Comparison of ENCODE assay signal across 7 cellular contexts in genomic region chr10:132229834-132230556, GRCh38. TPM values are rescaled to one million over a fixed set of nuclear protein-coding genes. Genes with fewer than 3 reads are reported as not detected.
DNase-seq lines count a peak whose midpoint lies in the region; ATAC-seq and TF ChIP-seq lines count a peak whose summit lies in the region.

No MANE protein-coding gene starts in this region.

- no peaks in the 10 kb centered on the region for H3K36me3 Mint-ChIP-seq in osteocyte (ENCODE audit: unreplicated experiment)

- H3K4me3 Mint-ChIP-seq in osteocyte (ENCODE audit: unreplicated experiment) = no peak overlapping the region

- DNase-seq in HT-29 (ENCODE audit: low spot score) (peak; percentile 52), cerebellum (ENCODE audit: low spot score) (peak; percentile 58), retinal pigment epithelial cell (ENCODE audit: low read depth) (no peak), osteocyte (ENCODE audit: extremely low spot score, unreplicated experiment) (no peak), NCI-H524 (lab: John Stamatoyannopoulos, UW) (no peak), SW 1271 (lab: John Stamatoyannopoulos, UW) (no peak)

- ATAC-seq in GM19397 (IDR thresholded peaks at IDR 0.05; ENCODE audit: unreplicated experiment) = peak; percentile 57

- no peak overlapping the region for H3K27ac Mint-ChIP-seq in osteocyte (ENCODE audit: unreplicated experiment)

- TF ChIP-seq CTCF in retinal pigment epithelial cell (conservative IDR thresholded peaks at IDR 0.05; ENCODE audit: low read depth, low read length) = no peak
- no peak for TF ChIP-seq CTCF in osteocyte (IDR thresholded peaks at IDR 0.05)

- peak overlapping the region; percentile 27 for H3K4me3 ChIP-seq in retinal pigment epithelial cell (ENCODE audit: low read length)

- H3K9me3 Mint-ChIP-seq in osteocyte (ENCODE audit: unreplicated experiment) = no peaks in the 10 kb centered on the region

- H3K4me1 Mint-ChIP-seq in osteocyte (ENCODE audit: unreplicated experiment) = no peaks in the 10 kb centered on the region

- no peaks in the 10 kb centered on the region for H3K27me3 Mint-ChIP-seq in osteocyte (ENCODE audit: unreplicated experiment)

RNA-seq across cellular contexts. Expression of gene DPYSL4, which starts 43.2 kb away (rescaled TPM):
- 0.05 TPM in 1 of 2 replicates, not detected in the other for total RNA-seq in HT-29 (2014; rRNA removed; shearing (Covaris generic))
- 44.5 TPM for total RNA-seq in cerebellum
- 33.8 and 34.7 TPM in 2 replicates for total RNA-seq in osteocyte

Comparison
In these comparisons a context has a peak if more than half of its experiments do, and no peak if none do; other contexts are left out.
1. DNase-seq: peak in HT-29 (single experiment) and cerebellum (single experiment); none in retinal pigment epithelial cell (single experiment), osteocyte (single experiment), NCI-H524 (0 of 2) and SW 1271 (0 of 2).
2. RNA of gene DPYSL4, which starts 43.2 kb away (total RNA-seq): 44.5 TPM in cerebellum (single experiment) and 33.8 to 34.7 TPM in osteocyte; 0.05 TPM in HT-29; every median in the first group is over 10 times any median in the second.